18 cellular contexts compared by ENCODE assay signal in genomic region chr1:181192277-181192676, GRCh38.
DNase-seq lines count a peak whose midpoint lies in the region; ATAC-seq lines count a peak whose summit lies in the region.
"Had no signal": no experiment of that assay in that cellular context is flagged by ENCODE, and none has a peak within 500 bp of the region (broad histone marks: within the 10 kb centered on the region; RNA-seq: fewer than 3 reads in every experiment).

No MANE protein-coding gene starts in this region.

- H3K4me1 ChIP-seq in BLaER1 (peaks cover 33% of the 10 kb centered on the region), SJCRH30 (no peaks in the 10 kb centered on the region)
- H3K4me1 ChIP-seq: SJSA1 had no signal

- H3K36me3 ChIP-seq in BLaER1 (no peaks in the 10 kb centered on the region), SJCRH30 (no peaks in the 10 kb centered on the region)
- H3K36me3 ChIP-seq: Peyer's patch, SJSA1 had no signal

- DNase-seq in Ammon's horn (ENCODE audit: low spot score): peak; percentile 30
- peak; percentile 53 for DNase-seq in NCI-H2171 treated with DMSO at 0.1 percent for 48 hours (lab: John Stamatoyannopoulos, UW)
- DNase-seq in mesenteric fat pad (ENCODE audit: low spot score): peak; percentile 47
- no peak for DNase-seq in SJCRH30
- DNase-seq: C1 segment of cervical spinal cord; Calu3; CD8-positive, alpha-beta memory T cell; DMS53; GDM1; NCI-H2029 treated with DMSO at 0.1 percent for 48 hours; NCI-H510A; NCI-H774; Peyer's patch; T-helper 1 cell had no signal

- H4K20me1 ChIP-seq in BLaER1: no peaks in the 10 kb centered on the region

- H3K9me3 ChIP-seq in BLaER1 (peaks cover 25% of the 10 kb centered on the region), SJCRH30 (replicated peaks) (no peaks in the 10 kb centered on the region)
- H3K9me3 ChIP-seq: SJSA1 had no signal

- H3K27me3 ChIP-seq in BLaER1: no peaks in the 10 kb centered on the region
- no peaks in the 10 kb centered on the region for H3K27me3 ChIP-seq in SJCRH30
- H3K27me3 ChIP-seq: Peyer's patch, SJSA1 had no signal

- no peak overlapping the region for H3K9ac ChIP-seq in BLaER1

- peak overlapping the region; percentile 47 for H3K4me2 ChIP-seq in BLaER1

- no peak overlapping the region for H3K27ac ChIP-seq in BLaER1
- H3K27ac ChIP-seq in SJCRH30: no peak overlapping the region
- H3K27ac ChIP-seq: Peyer's patch, SJSA1 had no signal

- H3K4me3 ChIP-seq in BLaER1 (no peak overlapping the region), SJCRH30 (no peak overlapping the region)
- H3K4me3 ChIP-seq: Peyer's patch, SJSA1 had no signal

- ATAC-seq in GM18498 (IDR thresholded peaks at IDR 0.05; ENCODE audit: unreplicated experiment) (no peak), GM21576 (IDR thresholded peaks at IDR 0.05; ENCODE audit: unreplicated experiment) (no peak)

Comparison
In these comparisons a context has a peak if more than half of its experiments do, and no peak if none do; other contexts are left out.
1. DNase-seq: peak in Ammon's horn (single experiment), NCI-H2171 treated with DMSO at 0.1 percent for 48 hours (single experiment) and mesenteric fat pad (single experiment); none in SJCRH30 (0 of 2).